21 cellular contexts compared by ENCODE assay signal in the genomic region with DNA sequence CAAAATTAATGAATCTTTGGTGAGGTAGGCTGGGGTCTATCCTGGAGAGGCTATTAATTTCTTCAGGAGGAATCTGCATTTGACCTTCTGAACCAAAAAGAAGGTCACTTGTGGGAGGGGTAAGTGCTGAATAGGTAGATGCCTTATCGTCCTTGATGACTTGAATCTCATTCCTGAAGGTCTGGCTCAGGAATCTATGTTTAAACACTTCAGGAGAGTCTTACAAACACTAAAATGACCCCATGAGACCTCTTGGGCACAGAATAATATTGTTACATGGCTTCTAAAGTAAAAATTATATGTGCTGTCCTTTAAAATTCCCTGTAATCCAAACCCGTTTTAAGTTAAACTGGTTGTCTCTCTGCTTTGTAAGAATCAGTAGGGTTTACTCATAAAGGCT.
"Had no signal": no experiment of that assay in that cellular context is flagged by ENCODE, and none has a peak within 500 bp of the region (broad histone marks: within the 10 kb centered on the region; RNA-seq: fewer than 3 reads in every experiment).

No MANE protein-coding gene starts in this region.

- H3K27ac ChIP-seq: SJSA1, SK-N-MC had no signal

- H3K4me1 ChIP-seq: SJSA1 had no signal

- DNase-seq: KBM-7, MG63, NCI-H1092, NCI-H1105 treated with DMSO at 0.1 percent for 48 hours, NCI-H1417 treated with DMSO at 0.1 percent for 48 hours, NCI-H146, NCI-H1694 treated with DMSO at 0.1 percent for 48 hours, NCI-H1930, NCI-H2081, NCI-H2107, NCI-H226, NCI-H446, NCI-H510A, NCI-H524 treated with DMSO at 0.1 percent for 48 hours, NCI-H69, NCI-H774, Right ventricle myocardium superior, RPMI8226, SIG-M5 had no signal

- H3K4me3 ChIP-seq: MG63, SJSA1, SK-N-MC had no signal

- H3K36me3 ChIP-seq: MG63, SJSA1 had no signal

- H3K9me3 ChIP-seq: MG63, SJSA1 had no signal

- H3K27me3 ChIP-seq: MG63, SJSA1 had no signal
